In genomic region chr14:94099006-94099405, GRCh38 we compare ENCODE assay signal across 1 cellular context.
TF ChIP-seq lines count a peak whose summit lies in the region.

No MANE protein-coding gene starts in this region.

TF ChIP-seq in GM23338, 12 proteins besides CTCF, POLR2A, EP300 and RAD21 (continued from another document):
- TF ChIP-seq JUNB (IDR thresholded peaks at IDR 0.05; ENCODE audit: unreplicated experiment) (no peak), POLR2AphosphoS5 (IDR thresholded peaks at IDR 0.05; ENCODE audit: low read depth) (no peak), ZNF331 (CRISPR knock-in tag; IDR thresholded peaks at IDR 0.05; ENCODE audit: low read depth) (no peak), NANOG (IDR thresholded peaks at IDR 0.05; ENCODE audit: borderline replicate concordance) (no peak)
- TF ChIP-seq, protein P1, sequence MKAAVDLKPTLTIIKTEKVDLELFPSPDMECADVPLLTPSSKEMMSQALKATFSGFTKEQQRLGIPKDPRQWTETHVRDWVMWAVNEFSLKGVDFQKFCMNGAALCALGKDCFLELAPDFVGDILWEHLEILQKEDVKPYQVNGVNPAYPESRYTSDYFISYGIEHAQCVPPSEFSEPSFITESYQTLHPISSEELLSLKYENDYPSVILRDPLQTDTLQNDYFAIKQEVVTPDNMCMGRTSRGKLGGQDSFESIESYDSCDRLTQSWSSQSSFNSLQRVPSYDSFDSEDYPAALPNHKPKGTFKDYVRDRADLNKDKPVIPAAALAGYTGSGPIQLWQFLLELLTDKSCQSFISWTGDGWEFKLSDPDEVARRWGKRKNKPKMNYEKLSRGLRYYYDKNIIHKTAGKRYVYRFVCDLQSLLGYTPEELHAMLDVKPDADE (IDR thresholded peaks at IDR 0.05), result no peak
TF ChIP-seq in GM23338: peak in this region for 0.
